ENCODE assay signal across 13 cellular contexts in the genomic region with DNA sequence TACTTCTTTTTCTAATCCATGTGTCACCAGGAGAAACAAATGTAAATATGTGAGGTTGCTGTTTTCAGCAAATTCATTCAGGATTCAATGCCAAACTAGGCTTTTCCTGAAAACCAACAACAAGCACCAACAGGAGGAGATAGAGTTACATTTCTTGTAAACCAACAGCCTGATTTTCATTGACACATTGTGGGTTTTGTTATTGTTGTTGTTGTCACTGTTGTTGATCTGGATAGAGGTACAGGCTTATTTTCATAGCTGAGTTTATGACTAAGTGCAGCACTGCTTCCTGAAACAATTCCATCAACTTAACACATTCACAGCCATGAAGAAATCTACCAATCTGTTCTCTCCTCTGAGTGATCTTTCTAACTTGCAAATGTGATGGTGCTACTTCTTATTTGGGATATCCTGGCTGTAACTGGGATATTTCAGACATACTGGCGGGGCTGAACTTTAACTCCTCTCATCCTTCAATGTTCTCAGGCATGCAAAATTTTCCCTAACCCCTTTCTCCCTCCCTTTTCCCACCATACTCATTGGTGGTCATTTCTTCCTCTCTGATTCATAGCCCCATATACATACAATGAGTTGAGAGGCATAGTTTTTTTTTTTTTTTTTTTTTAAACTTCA.
DNase-seq lines count a peak whose midpoint lies in the region; ATAC-seq and TF ChIP-seq lines count a peak whose summit lies in the region.
"Had no signal": no experiment of that assay in that cellular context is flagged by ENCODE, and none has a peak within 500 bp of the region (broad histone marks: within the 10 kb centered on the region; RNA-seq: fewer than 3 reads in every experiment).

No MANE protein-coding gene starts in this region.

- H3K27me3 ChIP-seq in heart right ventricle (no peaks in the 10 kb centered on the region), upper lobe of left lung (no peaks in the 10 kb centered on the region)

- H3K4me3 ChIP-seq in heart right ventricle: no peak overlapping the region
- H3K4me3 ChIP-seq in cardiac fibroblast (replicated peaks in 1 of 2; ENCODE audit: low read depth in 2 of 2, low read length in 2 of 2): no peak overlapping the region
- H3K4me3 ChIP-seq in mesodermal cell (ENCODE audit: extremely low read depth, insufficient read depth, low read length, poor library complexity, severe bottlenecking): no peak overlapping the region
- no peak overlapping the region for H3K4me3 ChIP-seq in upper lobe of left lung

- no peak for TF ChIP-seq POLR2A in upper lobe of left lung (IDR thresholded peaks at IDR 0.05)

- ATAC-seq in heart right ventricle (no peak), left ventricle myocardium superior (no peak), upper lobe of left lung (ENCODE audit: low FRiP score in 2 of 2) (no peak)

- no peaks in the 10 kb centered on the region for H3K36me3 ChIP-seq in heart right ventricle
- no peaks in the 10 kb centered on the region for H3K36me3 ChIP-seq in mesodermal cell (ENCODE audit: control insufficient read depth, insufficient read depth, low read length)
- no peaks in the 10 kb centered on the region for H3K36me3 ChIP-seq in upper lobe of left lung

- H3K27ac ChIP-seq in heart right ventricle (peak overlapping the region in 6 of 10 donors; percentile 1 to 65 (median 24)), mesodermal cell (ENCODE audit: low read depth, low read length, severe bottlenecking) (peak overlapping the region; percentile 87), upper lobe of left lung (peak overlapping the region in 3 of 4 donors; percentile 2 to 17 (median 13))

- DNase-seq in heart right ventricle (no peak), left ventricle myocardium superior (no peak), cardiac fibroblast (ENCODE audit: low read depth in 2 of 2) (peak; percentile 63 to 79), upper lobe of left lung (no peak), GF-D8 (lab: John Stamatoyannopoulos, UW) (no peak)
- no peak for DNase-seq in stimulated activated CD4-positive, alpha-beta T cell treated with anti-CD3 and anti-CD28 coated beads, Interleukin-1b, Interleukin-23, amount 100 ng/mL, for 48 hours
- DNase-seq in stimulated activated CD4-positive, alpha-beta T cell treated with anti-CD3 and anti-CD28 coated beads, Interleukin-2, amount 100 ng/mL, for 24 hours: no peak
- DNase-seq: activated CD4-positive, alpha-beta T cell treated with anti-CD3 and anti-CD28 coated beads, Interleukin-2, amount 50 U/mL, for 1 hour; activated naive CD4-positive, alpha-beta T cell treated with anti-CD3 and anti-CD28 coated beads, Interleukin-2, amount 50 U/mL, for 16 hours; AML-193; kidney; NCI-H510A treated with DMSO at 0.1 percent for 48 hours had no signal

- no peak for TF ChIP-seq EP300 in upper lobe of left lung (IDR thresholded peaks at IDR 0.05)

- H3K4me1 ChIP-seq in heart right ventricle (peaks cover 6 to 41% (median 26%) of the 10 kb centered on the region in 9 donors), mesodermal cell (ENCODE audit: control insufficient read depth, insufficient read depth, low read length, poor library complexity, severe bottlenecking) (peaks cover 35% of the 10 kb centered on the region), upper lobe of left lung (peaks cover 13 to 16% (median 15%) of the 10 kb centered on the region in 4 donors)

- intact Hi-C loops in heart right ventricle (cut with DNase I) (loop anchor here (5.0 to 10.0 kb wide), 6 partner anchors 55 to 210 kb away; partner anchors contain the start of gene PRSS23 (in 3 of the 10)), left ventricle myocardium superior (cut with micrococcal nuclease) (loop anchor here (5.0 kb wide), 1 partner anchor 195 kb away; the partner anchor contains the start of gene PRSS23)

- WGBS in heart right ventricle, 2 donors: 72 to 81% methylated on average over 1 of the region's 1 CpG
- no CpG with 5 or more reads among the region's 1 CpG for WGBS in mesodermal cell (ENCODE audit: insufficient coverage in 2 of 2), 2 experiments
- 53 to 86% methylated on average over 1 of the region's 1 CpG for WGBS in upper lobe of left lung, 2 donors

- H3K9me3 ChIP-seq in heart right ventricle (no peaks in the 10 kb centered on the region), mesodermal cell (ENCODE audit: control insufficient read depth, low read length) (no peaks in the 10 kb centered on the region), upper lobe of left lung (no peaks in the 10 kb centered on the region)

- peak in 1 of 9 donors; percentile 10 for TF ChIP-seq CTCF in heart right ventricle (IDR thresholded peaks at IDR 0.05)
- peak; percentile 12 for TF ChIP-seq CTCF in cardiac fibroblast (IDR thresholded peaks at IDR 0.05; ENCODE audit: low read depth, low read length)
- TF ChIP-seq CTCF in upper lobe of left lung (IDR thresholded peaks at IDR 0.05): no peak

Comparison
In these comparisons a context has a peak if more than half of its experiments do, and no peak if none do; other contexts are left out.
1. DNase-seq: peak in cardiac fibroblast (2 of 2); none in heart right ventricle (0 of 2), left ventricle myocardium superior (single experiment), upper lobe of left lung (0 of 2), stimulated activated CD4-positive, alpha-beta T cell treated with anti-CD3 and anti-CD28 coated beads, Interleukin-1b, Interleukin-23, amount 100 ng/mL, for 48 hours (single experiment), stimulated activated CD4-positive, alpha-beta T cell treated with anti-CD3 and anti-CD28 coated beads, Interleukin-2, amount 100 ng/mL, for 24 hours (0 of 2) and GF-D8 (single experiment).
2. H3K27ac ChIP-seq: peak in every context shown above with its lines; median percentile 87 in mesodermal cell; 24 in heart right ventricle; 13 in upper lobe of left lung.